In genomic region chr7:52639126-52639525, GRCh38 we compare ENCODE assay signal across 19 cellular contexts.
DNase-seq lines count a peak whose midpoint lies in the region; ATAC-seq and TF ChIP-seq lines count a peak whose summit lies in the region.
"Had no signal": no experiment of that assay in that cellular context is flagged by ENCODE, and none has a peak within 500 bp of the region (broad histone marks: within the 10 kb centered on the region; RNA-seq: fewer than 3 reads in every experiment).

No MANE protein-coding gene starts in this region.

- peak overlapping the region; percentile 95 for H3K27ac ChIP-seq in smooth muscle cell (ENCODE audit: low read depth)
- H3K27ac ChIP-seq in MM.1S (ENCODE audit: low read length), result no peak overlapping the region
- H3K27ac ChIP-seq: A549, BLaER1, HL-60, SJCRH30 had no signal

- H3K36me3 Mint-ChIP-seq in WTC11, result no peaks in the 10 kb centered on the region
- no peaks in the 10 kb centered on the region for H3K36me3 Mint-ChIP-seq in activated CD4-positive, alpha-beta memory T cell treated with anti-CD3 and anti-CD28 coated beads for 36 hours
- H3K36me3 Mint-ChIP-seq: CD4-positive, alpha-beta memory T cell had no signal

- peak; percentile 87 for ATAC-seq in WTC11
- ATAC-seq in HG02571 (IDR thresholded peaks at IDR 0.05; ENCODE audit: unreplicated experiment), result no peak
- ATAC-seq: A549, GM12878, K562 had no signal

- H3K27me3 ChIP-seq in smooth muscle cell (ENCODE audit: low read depth), result no peaks in the 10 kb centered on the region
- no peaks in the 10 kb centered on the region for H3K27me3 ChIP-seq in MM.1S (replicated peaks; ENCODE audit: insufficient read depth, low read length)
- H3K27me3 ChIP-seq: BLaER1, SJCRH30 had no signal

- POLR2A ChIA-PET in WTC11 (lab: Charles Lee), result no interaction called here
- POLR2A ChIA-PET in activated CD4-positive, alpha-beta memory T cell treated with anti-CD3 and anti-CD28 coated beads for 36 hours (lab: Charles Lee), result no interaction called here

- no peaks in the 10 kb centered on the region for H3K36me3 ChIP-seq in smooth muscle cell (ENCODE audit: low read depth)
- no peaks in the 10 kb centered on the region for H3K36me3 ChIP-seq in MM.1S (replicated peaks; ENCODE audit: insufficient read depth, low read length)
- H3K36me3 ChIP-seq: BLaER1, SJCRH30 had no signal

- no peaks in the 10 kb centered on the region for H3K9me2 ChIP-seq in MM.1S (replicated peaks; ENCODE audit: insufficient read depth, low read length)

- no peaks in the 10 kb centered on the region for H3K9me3 Mint-ChIP-seq in WTC11
- H3K9me3 Mint-ChIP-seq in activated CD4-positive, alpha-beta memory T cell treated with anti-CD3 and anti-CD28 coated beads for 36 hours, result peaks cover 24% of the 10 kb centered on the region

- CTCF ChIA-PET in WTC11 (lab: Charles Lee), result interaction anchor here (1.0 kb wide), 1 partner anchor 1209 kb away, joined by 3 read pairs; no protein-coding TSS in a partner anchor
- CTCF ChIA-PET in activated CD4-positive, alpha-beta memory T cell treated with anti-CD3 and anti-CD28 coated beads for 36 hours (lab: Charles Lee), result no interaction called here

- H3K4me3 ChIP-seq in smooth muscle cell, result no peak overlapping the region
- H3K4me3 ChIP-seq in MM.1S (ENCODE audit: low read length), result no peak overlapping the region
- H3K4me3 ChIP-seq: A549, BLaER1, GM12878, K562, SJCRH30 had no signal

- H3K9me3 ChIP-seq in smooth muscle cell (replicated peaks; ENCODE audit: low read depth), result no peaks in the 10 kb centered on the region
- H3K9me3 ChIP-seq in MM.1S (replicated peaks; ENCODE audit: insufficient read depth, low read length), result no peaks in the 10 kb centered on the region
- H3K9me3 ChIP-seq: A549, BLaER1, SJCRH30 had no signal

- H3K4me1 Mint-ChIP-seq in WTC11, result peaks cover 38% of the 10 kb centered on the region
- no peaks in the 10 kb centered on the region for H3K4me1 Mint-ChIP-seq in activated CD4-positive, alpha-beta memory T cell treated with anti-CD3 and anti-CD28 coated beads for 36 hours (ENCODE audit: low read depth)
- H3K4me1 Mint-ChIP-seq: CD4-positive, alpha-beta memory T cell had no signal

- TF ChIP-seq CTCF in WTC11 (IDR thresholded peaks at IDR 0.05) (no peak), smooth muscle cell (IDR thresholded peaks at IDR 0.05; ENCODE audit: borderline replicate concordance, insufficient read depth, poor library complexity, severe bottlenecking) (no peak), MM.1S (IDR thresholded peaks at IDR 0.05; ENCODE audit: low read length) (no peak)

- no peak overlapping the region for H3K4me3 Mint-ChIP-seq in WTC11
- H3K4me3 Mint-ChIP-seq in activated CD4-positive, alpha-beta memory T cell treated with anti-CD3 and anti-CD28 coated beads for 36 hours, result no peak overlapping the region
- H3K4me3 Mint-ChIP-seq: CD4-positive, alpha-beta memory T cell had no signal

- H3K9ac ChIP-seq in smooth muscle cell (ENCODE audit: low read depth), result peak overlapping the region; percentile 65
- H3K9ac ChIP-seq in MM.1S (ENCODE audit: low read length), result no peak overlapping the region
- H3K9ac ChIP-seq: BLaER1 had no signal

- H3F3A ChIP-seq in smooth muscle cell (ENCODE audit: low read depth), result no peaks in the 10 kb centered on the region
- H3F3A ChIP-seq in MM.1S (ENCODE audit: insufficient read depth, low read length), result no peaks in the 10 kb centered on the region

- H3K4me1 ChIP-seq in smooth muscle cell (ENCODE audit: low read depth) (peaks cover 12% of the 10 kb centered on the region), MM.1S (ENCODE audit: low read length) (no peaks in the 10 kb centered on the region)
- H3K4me1 ChIP-seq: A549, BLaER1, SJCRH30 had no signal

- H3K4me2 ChIP-seq in smooth muscle cell (peak overlapping the region; percentile 51), MM.1S (ENCODE audit: low read depth, low read length) (no peak overlapping the region)
- H3K4me2 ChIP-seq: A549, BLaER1 had no signal

- H3K27me3 Mint-ChIP-seq in WTC11 (ENCODE audit: low read depth), result no peaks in the 10 kb centered on the region
- no peaks in the 10 kb centered on the region for H3K27me3 Mint-ChIP-seq in activated CD4-positive, alpha-beta memory T cell treated with anti-CD3 and anti-CD28 coated beads for 36 hours
- H3K27me3 Mint-ChIP-seq: CD4-positive, alpha-beta memory T cell had no signal

- intact Hi-C loops in activated CD4-positive, alpha-beta memory T cell treated with anti-CD3 and anti-CD28 coated beads for 36 hours (cut with micrococcal nuclease), result no loop called here

- H3K27ac Mint-ChIP-seq in WTC11, result peak overlapping the region; percentile 6
- no peak overlapping the region for H3K27ac Mint-ChIP-seq in activated CD4-positive, alpha-beta memory T cell treated with anti-CD3 and anti-CD28 coated beads for 36 hours
- H3K27ac Mint-ChIP-seq: CD4-positive, alpha-beta memory T cell had no signal

- DNase-seq in HT1080 (ENCODE audit: low read depth), result peak; percentile 71
- no peak for DNase-seq in WTC11 (ENCODE audit: low spot score)
- peak; percentile 5 for DNase-seq in iPS DF 19.7 (ENCODE audit: low read depth, low spot score)
- DNase-seq in smooth muscle cell (lab: John Stamatoyannopoulos, UW; ENCODE audit: unreplicated experiment), result no peak
- no peak for DNase-seq in MM.1S
- no peak for DNase-seq in activated CD4-positive, alpha-beta memory T cell treated with anti-CD3 and anti-CD28 coated beads for 36 hours
- DNase-seq: CD4-positive, alpha-beta memory T cell; GOT3; NCI-H1105 treated with DMSO at 0.1 percent for 48 hours; NCI-H187 treated with DMSO at 0.1 percent for 48 hours; NCI-H226; NCI-H524 treated with DMSO at 0.1 percent for 48 hours had no signal

- H2AFZ ChIP-seq in smooth muscle cell (ENCODE audit: low read depth), result no peak overlapping the region
- no peak overlapping the region for H2AFZ ChIP-seq in MM.1S (ENCODE audit: low read length)

- H3K79me2 ChIP-seq in smooth muscle cell (ENCODE audit: low read depth) (no peaks in the 10 kb centered on the region), MM.1S (ENCODE audit: low read length) (no peaks in the 10 kb centered on the region)

- H4K20me1 ChIP-seq in smooth muscle cell (ENCODE audit: low read depth) (no peaks in the 10 kb centered on the region), MM.1S (ENCODE audit: insufficient read depth, low read length) (no peaks in the 10 kb centered on the region)
- H4K20me1 ChIP-seq: BLaER1 had no signal

TF ChIP-seq in WTC11, 78 proteins besides CTCF, POLR2A, EP300 and RAD21:
- TF ChIP-seq E2F5 (CRISPR knock-in tag; IDR thresholded peaks at IDR 0.05), result no peak

Comparison
In these comparisons a context has a peak if more than half of its experiments do, and no peak if none do; other contexts are left out.
1. DNase-seq: peak in HT1080 (single experiment) and iPS DF 19.7 (single experiment); none in WTC11 (single experiment), smooth muscle cell (single experiment), MM.1S (single experiment) and activated CD4-positive, alpha-beta memory T cell treated with anti-CD3 and anti-CD28 coated beads for 36 hours (single experiment).